In genomic region chr1:61169634-61170033, GRCh38 we compare ENCODE assay signal across 28 cellular contexts.
DNase-seq lines count a peak whose midpoint lies in the region; ATAC-seq and TF ChIP-seq lines count a peak whose summit lies in the region.
"Had no signal": no experiment of that assay in that cellular context is flagged by ENCODE, and none has a peak within 500 bp of the region (broad histone marks: within the 10 kb centered on the region; RNA-seq: fewer than 3 reads in every experiment).

No MANE protein-coding gene starts in this region.

- H3F3A ChIP-seq in PC-9 (ENCODE audit: insufficient read depth, low read depth): peaks cover 13% of the 10 kb centered on the region

- intact Hi-C loops in PC-9 (cut with micrococcal nuclease; ENCODE audit: unreplicated experiment): no loop called here

- CTCF ChIA-PET in PC-9 (lab: Charles Lee): no interaction called here

- H3K9me2 ChIP-seq in PC-9 (ENCODE audit: insufficient read depth): peaks cover 5% of the 10 kb centered on the region; the same call in 1 of the 2 replicates

- no peak overlapping the region for H3K9ac ChIP-seq in muscle layer of colon (ENCODE audit: low read length)
- H3K9ac ChIP-seq: BLaER1 had no signal

- no peaks in the 10 kb centered on the region for H3K9me3 Mint-ChIP-seq in activated naive CD8-positive, alpha-beta T cell treated with anti-CD3 and anti-CD28 coated beads, Interleukin-2, amount 50 U/mL, for 24 hours
- H3K9me3 Mint-ChIP-seq: activated T-cell treated with anti-CD3 and anti-CD28 coated beads, Interleukin-2, amount 50 U/mL, for 72 hours; T-helper 1 cell treated with Interleukin-12 subunit alpha and Interleukin-12 subunit beta and Interleukin-4 antibody, amounts not matched to agents 30 μg/mL and 1 μg/mL, for 36 hours; type B pancreatic cell had no signal

- no peaks in the 10 kb centered on the region for H3K4me1 Mint-ChIP-seq in activated naive CD8-positive, alpha-beta T cell treated with anti-CD3 and anti-CD28 coated beads, Interleukin-2, amount 50 U/mL, for 24 hours

- no peaks in the 10 kb centered on the region for H3K36me3 ChIP-seq in PC-9 (ENCODE audit: low read depth)
- H3K36me3 ChIP-seq in muscle layer of colon (ENCODE audit: insufficient read depth, low read length): no peaks in the 10 kb centered on the region
- no peaks in the 10 kb centered on the region for H3K36me3 ChIP-seq in thoracic aorta
- H3K36me3 ChIP-seq: BLaER1, left lung had no signal

- no peaks in the 10 kb centered on the region for H3K9me3 ChIP-seq in PC-9 (ENCODE audit: insufficient read depth, low read depth)
- no peaks in the 10 kb centered on the region for H3K9me3 ChIP-seq in muscle layer of colon (ENCODE audit: low read length)
- H3K9me3 ChIP-seq in thoracic aorta: no peaks in the 10 kb centered on the region
- H3K9me3 ChIP-seq: BLaER1, body of pancreas, left lung had no signal

- H3K4me2 ChIP-seq in PC-9: no peak overlapping the region
- H3K4me2 ChIP-seq: BLaER1 had no signal

- no peak for TF ChIP-seq CTCF in PC-9 (conservative IDR thresholded peaks at IDR 0.05)
- TF ChIP-seq CTCF in thoracic aorta (IDR thresholded peaks at IDR 0.05): no peak

- H4K20me1 ChIP-seq in PC-9 (ENCODE audit: insufficient read depth): no peaks in the 10 kb centered on the region
- H4K20me1 ChIP-seq: BLaER1 had no signal

- ATAC-seq in thoracic aorta (ENCODE audit: insufficient number of reproducible peaks, low FRiP score, low read depth) (no peak), HG03521 (IDR thresholded peaks at IDR 0.05; ENCODE audit: unreplicated experiment) (no peak)
- ATAC-seq in activated naive CD8-positive, alpha-beta T cell treated with anti-CD3 and anti-CD28 coated beads, Interleukin-2, amount 50 U/mL, for 24 hours: no peak
- ATAC-seq: activated CD4-positive, CD25-positive, alpha-beta regulatory T cell treated with anti-CD3 and anti-CD28 coated beads, Interleukin-2, amount 50 U/mL, for 24 hours; activated T-cell treated with anti-CD3 and anti-CD28 coated beads, Interleukin-2, amount 50 U/mL, for 72 hours had no signal

- H3K4me3 Mint-ChIP-seq in activated naive CD8-positive, alpha-beta T cell treated with anti-CD3 and anti-CD28 coated beads, Interleukin-2, amount 50 U/mL, for 24 hours: no peak overlapping the region
- H3K4me3 Mint-ChIP-seq: activated T-cell treated with anti-CD3 and anti-CD28 coated beads, Interleukin-2, amount 50 U/mL, for 72 hours; T-helper 1 cell treated with Interleukin-12 subunit alpha and Interleukin-12 subunit beta and Interleukin-4 antibody, amounts not matched to agents 30 μg/mL and 1 μg/mL, for 36 hours; type B pancreatic cell had no signal

- H3K4me3 ChIP-seq in PC-9: no peak overlapping the region
- no peak overlapping the region for H3K4me3 ChIP-seq in muscle layer of colon (ENCODE audit: low read depth in 1 of 2, low read length in 2 of 2)
- no peak overlapping the region for H3K4me3 ChIP-seq in thoracic aorta
- H3K4me3 ChIP-seq: BLaER1, body of pancreas, left lung, SK-N-MC had no signal

- H3K4me1 ChIP-seq in PC-9 (replicated peaks; ENCODE audit: insufficient read depth) (peaks cover 19% of the 10 kb centered on the region), muscle layer of colon (ENCODE audit: insufficient read depth, low read length) (peaks cover 71% of the 10 kb centered on the region), thoracic aorta (ENCODE audit: control insufficient read depth in 1 of 2, low read depth in 2 of 2) (peaks cover 49 to 81% of the 10 kb centered on the region in 2 donors)

- peaks cover 30% of the 10 kb centered on the region; the same call in 1 of the 2 replicates for H3K79me2 ChIP-seq in PC-9 (ENCODE audit: low read depth)

- POLR2A ChIA-PET in PC-9 (lab: Charles Lee; ENCODE audit: unreplicated experiment): no interaction called here

- no peak overlapping the region for H2AFZ ChIP-seq in PC-9

- no TSS peak for BruUV-seq in PC-9 (replicated peaks; lab: Mats Ljungman, UMichigan)

- DNase-seq in PC-9: no peak
- peak; percentile 8 for DNase-seq in cerebellar cortex (ENCODE audit: low spot score)
- DNase-seq in thoracic aorta (ENCODE audit: low spot score): no peak
- no peak for DNase-seq in NCI-H1048 (lab: John Stamatoyannopoulos, UW)
- no peak for DNase-seq in activated naive CD8-positive, alpha-beta T cell treated with anti-CD3 and anti-CD28 coated beads, Interleukin-2, amount 50 U/mL, for 24 hours
- DNase-seq: activated CD4-positive, alpha-beta T cell treated with anti-CD3 and anti-CD28 coated beads, Interleukin-2, amount 50 U/mL, for 4 hours; activated naive CD4-positive, alpha-beta T cell; activated T-cell treated with anti-CD3 and anti-CD28 coated beads, Interleukin-2, amount 50 U/mL, for 72 hours; body of pancreas; DMS153; effector CD4-positive, alpha-beta T cell; H7; Kasumi-1; left lung; mesenchymal stem cell; MV-4-11; NCI-H146; NCI-H774; stimulated activated CD4-positive, alpha-beta T cell treated with anti-CD3 and anti-CD28 coated beads, Interleukin-12 subunit alpha, Interleukin-12 subunit beta, amount 100 ng/mL, for 4 hours; stimulated activated CD4-positive, alpha-beta T cell treated with anti-CD3 and anti-CD28 coated beads, Interleukin-2, amount 100 ng/mL, for 48 hours had no signal

- no peaks in the 10 kb centered on the region for H3K36me3 Mint-ChIP-seq in activated naive CD8-positive, alpha-beta T cell treated with anti-CD3 and anti-CD28 coated beads, Interleukin-2, amount 50 U/mL, for 24 hours (ENCODE audit: low read depth)
- H3K36me3 Mint-ChIP-seq: type B pancreatic cell had no signal

- H3K27ac Mint-ChIP-seq in activated naive CD8-positive, alpha-beta T cell treated with anti-CD3 and anti-CD28 coated beads, Interleukin-2, amount 50 U/mL, for 24 hours: no peak overlapping the region
- H3K27ac Mint-ChIP-seq: activated T-cell treated with anti-CD3 and anti-CD28 coated beads, Interleukin-2, amount 50 U/mL, for 72 hours; T-helper 1 cell treated with Interleukin-12 subunit alpha and Interleukin-12 subunit beta and Interleukin-4 antibody, amounts not matched to agents 30 μg/mL and 1 μg/mL, for 36 hours; type B pancreatic cell had no signal

- 0 out of 2 replicates have a peak overlapping the region, but pooled peaks have one; percentile 0 for H3K27ac ChIP-seq in PC-9
- H3K27ac ChIP-seq in muscle layer of colon (ENCODE audit: low read depth, low read length): peak overlapping the region; percentile 51
- H3K27ac ChIP-seq in thoracic aorta: peak overlapping the region; percentile 46 to 69
- H3K27ac ChIP-seq: BLaER1, left lung, RWPE1 had no signal

- no peaks in the 10 kb centered on the region for H3K27me3 Mint-ChIP-seq in activated naive CD8-positive, alpha-beta T cell treated with anti-CD3 and anti-CD28 coated beads, Interleukin-2, amount 50 U/mL, for 24 hours
- H3K27me3 Mint-ChIP-seq: type B pancreatic cell had no signal

- no peaks in the 10 kb centered on the region for H3K27me3 ChIP-seq in PC-9 (ENCODE audit: insufficient read depth, low read depth)
- no peaks in the 10 kb centered on the region for H3K27me3 ChIP-seq in muscle layer of colon (ENCODE audit: control insufficient read depth in 1 of 2, insufficient read depth in 2 of 2, low read length in 2 of 2)
- H3K27me3 ChIP-seq in thoracic aorta (replicated peaks; ENCODE audit: insufficient read depth): no peaks in the 10 kb centered on the region
- H3K27me3 ChIP-seq: BLaER1, body of pancreas, left lung had no signal

Comparison
In these comparisons a context has a peak if more than half of its experiments do, and no peak if none do; other contexts are left out.
1. H3K27ac ChIP-seq: peak in every context shown above with its lines; median percentile 58 in thoracic aorta; 51 in muscle layer of colon; 0 in PC-9.